ENCODE assay signal across 1 cellular context in genomic region chr1:119046429-119047039, GRCh38.
TF ChIP-seq lines count a peak whose summit lies in the region.

No MANE protein-coding gene starts in this region.

TF ChIP-seq in GM23338, 12 proteins besides CTCF, POLR2A, EP300 and RAD21 (continued from another document):
- TF ChIP-seq, protein P1, sequence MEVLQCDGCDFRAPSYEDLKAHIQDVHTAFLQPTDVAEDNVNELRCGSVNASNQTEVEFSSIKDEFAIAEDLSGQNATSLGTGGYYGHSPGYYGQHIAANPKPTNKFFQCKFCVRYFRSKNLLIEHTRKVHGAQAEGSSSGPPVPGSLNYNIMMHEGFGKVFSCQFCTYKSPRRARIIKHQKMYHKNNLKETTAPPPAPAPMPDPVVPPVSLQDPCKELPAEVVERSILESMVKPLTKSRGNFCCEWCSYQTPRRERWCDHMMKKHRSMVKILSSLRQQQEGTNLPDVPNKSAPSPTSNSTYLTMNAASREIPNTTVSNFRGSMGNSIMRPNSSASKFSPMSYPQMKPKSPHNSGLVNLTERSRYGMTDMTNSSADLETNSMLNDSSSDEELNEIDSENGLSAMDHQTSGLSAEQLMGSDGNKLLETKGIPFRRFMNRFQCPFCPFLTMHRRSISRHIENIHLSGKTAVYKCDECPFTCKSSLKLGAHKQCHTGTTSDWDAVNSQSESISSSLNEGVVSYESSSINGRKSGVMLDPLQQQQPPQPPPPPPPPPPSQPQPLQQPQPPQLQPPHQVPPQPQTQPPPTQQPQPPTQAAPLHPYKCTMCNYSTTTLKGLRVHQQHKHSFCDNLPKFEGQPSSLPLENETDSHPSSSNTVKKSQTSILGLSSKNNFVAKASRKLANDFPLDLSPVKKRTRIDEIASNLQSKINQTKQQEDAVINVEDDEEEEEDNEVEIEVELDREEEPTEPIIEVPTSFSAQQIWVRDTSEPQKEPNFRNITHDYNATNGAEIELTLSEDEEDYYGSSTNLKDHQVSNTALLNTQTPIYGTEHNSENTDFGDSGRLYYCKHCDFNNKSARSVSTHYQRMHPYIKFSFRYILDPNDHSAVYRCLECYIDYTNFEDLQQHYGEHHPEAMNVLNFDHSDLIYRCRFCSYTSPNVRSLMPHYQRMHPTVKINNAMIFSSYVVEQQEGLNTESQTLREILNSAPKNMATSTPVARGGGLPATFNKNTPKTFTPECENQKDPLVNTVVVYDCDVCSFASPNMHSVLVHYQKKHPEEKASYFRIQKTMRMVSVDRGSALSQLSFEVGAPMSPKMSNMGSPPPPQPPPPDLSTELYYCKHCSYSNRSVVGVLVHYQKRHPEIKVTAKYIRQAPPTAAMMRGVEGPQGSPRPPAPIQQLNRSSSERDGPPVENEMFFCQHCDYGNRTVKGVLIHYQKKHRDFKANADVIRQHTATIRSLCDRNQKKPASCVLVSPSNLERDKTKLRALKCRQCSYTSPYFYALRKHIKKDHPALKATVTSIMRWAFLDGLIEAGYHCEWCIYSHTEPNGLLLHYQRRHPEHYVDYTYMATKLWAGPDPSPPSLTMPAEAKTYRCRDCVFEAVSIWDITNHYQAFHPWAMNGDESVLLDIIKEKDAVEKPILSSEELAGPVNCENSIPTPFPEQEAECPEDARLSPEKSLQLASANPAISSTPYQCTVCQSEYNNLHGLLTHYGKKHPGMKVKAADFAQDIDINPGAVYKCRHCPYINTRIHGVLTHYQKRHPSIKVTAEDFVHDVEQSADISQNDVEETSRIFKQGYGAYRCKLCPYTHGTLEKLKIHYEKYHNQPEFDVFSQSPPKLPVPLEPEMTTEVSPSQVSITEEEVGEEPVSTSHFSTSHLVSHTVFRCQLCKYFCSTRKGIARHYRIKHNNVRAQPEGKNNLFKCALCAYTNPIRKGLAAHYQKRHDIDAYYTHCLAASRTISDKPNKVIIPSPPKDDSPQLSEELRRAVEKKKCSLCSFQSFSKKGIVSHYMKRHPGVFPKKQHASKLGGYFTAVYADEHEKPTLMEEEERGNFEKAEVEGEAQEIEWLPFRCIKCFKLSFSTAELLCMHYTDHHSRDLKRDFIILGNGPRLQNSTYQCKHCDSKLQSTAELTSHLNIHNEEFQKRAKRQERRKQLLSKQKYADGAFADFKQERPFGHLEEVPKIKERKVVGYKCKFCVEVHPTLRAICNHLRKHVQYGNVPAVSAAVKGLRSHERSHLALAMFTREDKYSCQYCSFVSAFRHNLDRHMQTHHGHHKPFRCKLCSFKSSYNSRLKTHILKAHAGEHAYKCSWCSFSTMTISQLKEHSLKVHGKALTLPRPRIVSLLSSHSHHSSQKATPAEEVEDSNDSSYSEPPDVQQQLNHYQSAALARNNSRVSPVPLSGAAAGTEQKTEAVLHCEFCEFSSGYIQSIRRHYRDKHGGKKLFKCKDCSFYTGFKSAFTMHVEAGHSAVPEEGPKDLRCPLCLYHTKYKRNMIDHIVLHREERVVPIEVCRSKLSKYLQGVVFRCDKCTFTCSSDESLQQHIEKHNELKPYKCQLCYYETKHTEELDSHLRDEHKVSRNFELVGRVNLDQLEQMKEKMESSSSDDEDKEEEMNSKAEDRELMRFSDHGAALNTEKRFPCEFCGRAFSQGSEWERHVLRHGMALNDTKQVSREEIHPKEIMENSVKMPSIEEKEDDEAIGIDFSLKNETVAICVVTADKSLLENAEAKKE (CRISPR knock-in tag; IDR thresholded peaks at IDR 0.05) = no peak
- TF ChIP-seq ZNF331 (CRISPR knock-in tag; IDR thresholded peaks at IDR 0.05; ENCODE audit: low read depth) = no peak
